In the genomic region with DNA sequence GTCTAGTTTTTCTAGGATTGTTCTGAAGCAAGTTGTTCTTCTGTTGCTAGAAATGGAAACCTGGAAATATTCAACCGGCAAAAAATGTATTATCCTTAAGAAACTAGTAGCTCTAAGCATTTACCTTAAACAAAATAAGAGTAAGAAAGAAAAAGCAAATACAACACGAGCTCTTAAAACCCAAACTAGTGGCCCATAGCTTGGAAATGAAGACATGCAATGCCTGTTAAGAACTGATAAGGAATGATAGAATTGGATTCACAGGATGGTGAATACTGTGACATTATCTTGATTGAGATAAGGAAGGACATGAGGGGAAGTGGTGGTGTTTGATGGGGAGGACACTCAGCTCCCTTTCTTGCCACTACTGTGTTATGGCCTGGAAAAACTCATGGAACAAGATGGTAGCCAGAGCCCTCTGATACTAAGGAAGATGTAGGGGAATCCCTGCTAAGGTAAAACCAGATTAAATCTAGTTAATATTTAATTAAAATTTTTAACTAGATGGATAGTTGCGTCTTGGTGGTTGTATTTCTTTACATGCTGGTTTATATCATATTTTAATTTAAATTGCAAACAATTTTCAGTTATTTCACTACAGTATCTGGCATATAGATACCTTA, we compare ENCODE assay signal across 1 cellular context.
TF ChIP-seq lines count a peak whose summit lies in the region.

No MANE protein-coding gene starts in this region.

TF ChIP-seq in K562, 482 proteins besides CTCF, POLR2A, EP300 and RAD21 (continued from another document and continues in another):
- TF ChIP-seq, protein P1, sequence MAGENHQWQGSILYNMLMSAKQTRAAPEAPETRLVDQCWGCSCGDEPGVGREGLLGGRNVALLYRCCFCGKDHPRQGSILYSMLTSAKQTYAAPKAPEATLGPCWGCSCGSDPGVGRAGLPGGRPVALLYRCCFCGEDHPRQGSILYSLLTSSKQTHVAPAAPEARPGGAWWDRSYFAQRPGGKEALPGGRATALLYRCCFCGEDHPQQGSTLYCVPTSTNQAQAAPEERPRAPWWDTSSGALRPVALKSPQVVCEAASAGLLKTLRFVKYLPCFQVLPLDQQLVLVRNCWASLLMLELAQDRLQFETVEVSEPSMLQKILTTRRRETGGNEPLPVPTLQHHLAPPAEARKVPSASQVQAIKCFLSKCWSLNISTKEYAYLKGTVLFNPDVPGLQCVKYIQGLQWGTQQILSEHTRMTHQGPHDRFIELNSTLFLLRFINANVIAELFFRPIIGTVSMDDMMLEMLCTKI (IDR thresholded peaks at IDR 0.05; ENCODE audit: partially characterized antibody): no peak
- peak; percentile 60 to 78; a peak in 2 of 4 replicates for TF ChIP-seq TRIM24 (IDR thresholded peaks at IDR 0.05)
- peak; percentile 94 for TF ChIP-seq CTBP1 (IDR thresholded peaks at IDR 0.05; ENCODE audit: borderline replicate concordance)
- peak; percentile 85 for TF ChIP-seq HDAC2 (IDR thresholded peaks at IDR 0.05)
- TF ChIP-seq, protein P2, sequence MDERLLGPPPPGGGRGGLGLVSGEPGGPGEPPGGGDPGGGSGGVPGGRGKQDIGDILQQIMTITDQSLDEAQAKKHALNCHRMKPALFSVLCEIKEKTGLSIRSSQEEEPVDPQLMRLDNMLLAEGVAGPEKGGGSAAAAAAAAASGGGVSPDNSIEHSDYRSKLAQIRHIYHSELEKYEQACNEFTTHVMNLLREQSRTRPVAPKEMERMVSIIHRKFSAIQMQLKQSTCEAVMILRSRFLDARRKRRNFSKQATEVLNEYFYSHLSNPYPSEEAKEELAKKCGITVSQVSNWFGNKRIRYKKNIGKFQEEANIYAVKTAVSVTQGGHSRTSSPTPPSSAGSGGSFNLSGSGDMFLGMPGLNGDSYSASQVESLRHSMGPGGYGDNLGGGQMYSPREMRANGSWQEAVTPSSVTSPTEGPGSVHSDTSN (CRISPR knock-in tag; IDR thresholded peaks at IDR 0.05; ENCODE audit: low read depth): no peak
- TF ChIP-seq, protein P2 (tag; conservative IDR thresholded peaks at IDR 0.05; ENCODE audit: low read depth): no peak; the same call in 1 of the 2 replicates
- TF ChIP-seq ZNF143 (CRISPR knock-in tag; IDR thresholded peaks at IDR 0.05): no peak
- TF ChIP-seq KDM2B (CRISPR knock-in tag; IDR thresholded peaks at IDR 0.05): no peak
- TF ChIP-seq NCOA1 (IDR thresholded peaks at IDR 0.05; ENCODE audit: low read depth): peak; percentile 71; the same call in 1 of the 2 replicates
- TF ChIP-seq, protein P3, sequence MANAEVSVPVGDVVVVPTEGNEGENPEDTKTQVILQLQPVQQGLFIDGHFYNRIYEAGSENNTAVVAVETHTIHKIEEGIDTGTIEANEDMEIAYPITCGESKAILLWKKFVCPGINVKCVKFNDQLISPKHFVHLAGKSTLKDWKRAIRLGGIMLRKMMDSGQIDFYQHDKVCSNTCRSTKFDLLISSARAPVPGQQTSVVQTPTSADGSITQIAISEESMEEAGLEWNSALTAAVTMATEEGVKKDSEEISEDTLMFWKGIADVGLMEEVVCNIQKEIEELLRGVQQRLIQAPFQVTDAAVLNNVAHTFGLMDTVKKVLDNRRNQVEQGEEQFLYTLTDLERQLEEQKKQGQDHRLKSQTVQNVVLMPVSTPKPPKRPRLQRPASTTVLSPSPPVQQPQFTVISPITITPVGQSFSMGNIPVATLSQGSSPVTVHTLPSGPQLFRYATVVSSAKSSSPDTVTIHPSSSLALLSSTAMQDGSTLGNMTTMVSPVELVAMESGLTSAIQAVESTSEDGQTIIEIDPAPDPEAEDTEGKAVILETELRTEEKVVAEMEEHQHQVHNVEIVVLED (CRISPR knock-in tag; IDR thresholded peaks at IDR 0.05): 0 out of 2 replicates have a peak, but pooled peaks have one; percentile 21
- TF ChIP-seq, protein P4, sequence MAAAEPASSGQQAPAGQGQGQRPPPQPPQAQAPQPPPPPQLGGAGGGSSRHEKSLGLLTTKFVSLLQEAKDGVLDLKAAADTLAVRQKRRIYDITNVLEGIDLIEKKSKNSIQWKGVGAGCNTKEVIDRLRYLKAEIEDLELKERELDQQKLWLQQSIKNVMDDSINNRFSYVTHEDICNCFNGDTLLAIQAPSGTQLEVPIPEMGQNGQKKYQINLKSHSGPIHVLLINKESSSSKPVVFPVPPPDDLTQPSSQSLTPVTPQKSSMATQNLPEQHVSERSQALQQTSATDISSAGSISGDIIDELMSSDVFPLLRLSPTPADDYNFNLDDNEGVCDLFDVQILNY (CRISPR knock-in tag; IDR thresholded peaks at IDR 0.05): no peak
- 0 out of 2 replicates have a peak, but pooled peaks have one; percentile 61 for TF ChIP-seq HMG20A (CRISPR knock-in tag; conservative IDR thresholded peaks at IDR 0.05)
- TF ChIP-seq CC2D1A (IDR thresholded peaks at IDR 0.05): peak; percentile 71
- TF ChIP-seq KDM1A (IDR thresholded peaks at IDR 0.05): peak; percentile 93 to 95
- TF ChIP-seq EHMT2 (IDR thresholded peaks at IDR 0.05): peak; percentile 84
- TF ChIP-seq STAT5A (IDR thresholded peaks at IDR 0.05; ENCODE audit: borderline replicate concordance, low read length): peak; percentile 65
- TF ChIP-seq CBFA2T3 (IDR thresholded peaks at IDR 0.05): peak; percentile 94
- TF ChIP-seq, protein P5, sequence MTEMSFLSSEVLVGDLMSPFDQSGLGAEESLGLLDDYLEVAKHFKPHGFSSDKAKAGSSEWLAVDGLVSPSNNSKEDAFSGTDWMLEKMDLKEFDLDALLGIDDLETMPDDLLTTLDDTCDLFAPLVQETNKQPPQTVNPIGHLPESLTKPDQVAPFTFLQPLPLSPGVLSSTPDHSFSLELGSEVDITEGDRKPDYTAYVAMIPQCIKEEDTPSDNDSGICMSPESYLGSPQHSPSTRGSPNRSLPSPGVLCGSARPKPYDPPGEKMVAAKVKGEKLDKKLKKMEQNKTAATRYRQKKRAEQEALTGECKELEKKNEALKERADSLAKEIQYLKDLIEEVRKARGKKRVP (CRISPR knock-in tag; IDR thresholded peaks at IDR 0.05): peak; percentile 73
- TF ChIP-seq ELF1 (tag; IDR thresholded peaks at IDR 0.05): no peak
- 0 out of 2 replicates have a peak, but pooled peaks have one; percentile 18 for TF ChIP-seq ZNF57 (CRISPR knock-in tag; IDR thresholded peaks at IDR 0.05)
- TF ChIP-seq MTA3 (IDR thresholded peaks at IDR 0.05; ENCODE audit: borderline replicate concordance): no peak
- TF ChIP-seq NR2C1 (IDR thresholded peaks at IDR 0.05): no peak
- 0 out of 2 replicates have a peak, but pooled peaks have one; percentile 38 for TF ChIP-seq NR2C1 (tag; IDR thresholded peaks at IDR 0.05)
- TF ChIP-seq, protein P6, sequence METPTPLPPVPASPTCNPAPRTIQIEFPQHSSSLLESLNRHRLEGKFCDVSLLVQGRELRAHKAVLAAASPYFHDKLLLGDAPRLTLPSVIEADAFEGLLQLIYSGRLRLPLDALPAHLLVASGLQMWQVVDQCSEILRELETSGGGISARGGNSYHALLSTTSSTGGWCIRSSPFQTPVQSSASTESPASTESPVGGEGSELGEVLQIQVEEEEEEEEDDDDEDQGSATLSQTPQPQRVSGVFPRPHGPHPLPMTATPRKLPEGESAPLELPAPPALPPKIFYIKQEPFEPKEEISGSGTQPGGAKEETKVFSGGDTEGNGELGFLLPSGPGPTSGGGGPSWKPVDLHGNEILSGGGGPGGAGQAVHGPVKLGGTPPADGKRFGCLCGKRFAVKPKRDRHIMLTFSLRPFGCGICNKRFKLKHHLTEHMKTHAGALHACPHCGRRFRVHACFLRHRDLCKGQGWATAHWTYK (CRISPR knock-in tag; IDR thresholded peaks at IDR 0.05): peak; percentile 65; the same call in 1 of the 2 replicates
- TF ChIP-seq, protein P7, sequence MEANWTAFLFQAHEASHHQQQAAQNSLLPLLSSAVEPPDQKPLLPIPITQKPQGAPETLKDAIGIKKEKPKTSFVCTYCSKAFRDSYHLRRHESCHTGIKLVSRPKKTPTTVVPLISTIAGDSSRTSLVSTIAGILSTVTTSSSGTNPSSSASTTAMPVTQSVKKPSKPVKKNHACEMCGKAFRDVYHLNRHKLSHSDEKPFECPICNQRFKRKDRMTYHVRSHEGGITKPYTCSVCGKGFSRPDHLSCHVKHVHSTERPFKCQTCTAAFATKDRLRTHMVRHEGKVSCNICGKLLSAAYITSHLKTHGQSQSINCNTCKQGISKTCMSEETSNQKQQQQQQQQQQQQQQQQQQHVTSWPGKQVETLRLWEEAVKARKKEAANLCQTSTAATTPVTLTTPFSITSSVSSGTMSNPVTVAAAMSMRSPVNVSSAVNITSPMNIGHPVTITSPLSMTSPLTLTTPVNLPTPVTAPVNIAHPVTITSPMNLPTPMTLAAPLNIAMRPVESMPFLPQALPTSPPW (CRISPR knock-in tag; IDR thresholded peaks at IDR 0.05): peak; percentile 46; the same call in 1 of the 2 replicates
- TF ChIP-seq CREM (IDR thresholded peaks at IDR 0.05; ENCODE audit: low read depth): peak; percentile 66; the same call in 1 of the 2 replicates
- TF ChIP-seq POLR2AphosphoS5 (IDR thresholded peaks at IDR 0.05; ENCODE audit: control insufficient read depth, insufficient read depth, low read depth, low read length): peak; percentile 24; the same call in 1 of the 2 replicates
- 0 out of 2 replicates have a peak, but pooled peaks have one; percentile 28 for TF ChIP-seq HIVEP1 (CRISPR knock-in tag; IDR thresholded peaks at IDR 0.05)
- peak; percentile 86 for TF ChIP-seq FOXM1 (IDR thresholded peaks at IDR 0.05; ENCODE audit: low read depth)
- no peak for TF ChIP-seq FOXM1 (CRISPR knock-in tag; IDR thresholded peaks at IDR 0.05; ENCODE audit: low read depth)
- TF ChIP-seq HMGN3 (IDR thresholded peaks at IDR 0.05; ENCODE audit: borderline replicate concordance, extremely low read depth, insufficient read length, low read depth, low read length): peak; percentile 28
- 0 out of 2 replicates have a peak, but pooled peaks have one; percentile 43 for TF ChIP-seq ZNF197 (CRISPR knock-in tag; IDR thresholded peaks at IDR 0.05; ENCODE audit: low read depth)
- peak; percentile 80; the same call in 1 of the 2 replicates for TF ChIP-seq SPI1 (IDR thresholded peaks at IDR 0.05; ENCODE audit: borderline replicate concordance, low read depth, low read length)
- peak in 1 of 2 experiments; percentile 74; a peak in 2 of 4 replicates for TF ChIP-seq TBL1XR1 (IDR thresholded peaks at IDR 0.05; ENCODE audit: low read length in 2 of 2)
- peak; percentile 69; the same call in 1 of the 2 replicates for TF ChIP-seq DDX20 (tag; IDR thresholded peaks at IDR 0.05; ENCODE audit: low read depth)
- TF ChIP-seq ARID1B (IDR thresholded peaks at IDR 0.05): peak; percentile 98
- TF ChIP-seq, protein P8, sequence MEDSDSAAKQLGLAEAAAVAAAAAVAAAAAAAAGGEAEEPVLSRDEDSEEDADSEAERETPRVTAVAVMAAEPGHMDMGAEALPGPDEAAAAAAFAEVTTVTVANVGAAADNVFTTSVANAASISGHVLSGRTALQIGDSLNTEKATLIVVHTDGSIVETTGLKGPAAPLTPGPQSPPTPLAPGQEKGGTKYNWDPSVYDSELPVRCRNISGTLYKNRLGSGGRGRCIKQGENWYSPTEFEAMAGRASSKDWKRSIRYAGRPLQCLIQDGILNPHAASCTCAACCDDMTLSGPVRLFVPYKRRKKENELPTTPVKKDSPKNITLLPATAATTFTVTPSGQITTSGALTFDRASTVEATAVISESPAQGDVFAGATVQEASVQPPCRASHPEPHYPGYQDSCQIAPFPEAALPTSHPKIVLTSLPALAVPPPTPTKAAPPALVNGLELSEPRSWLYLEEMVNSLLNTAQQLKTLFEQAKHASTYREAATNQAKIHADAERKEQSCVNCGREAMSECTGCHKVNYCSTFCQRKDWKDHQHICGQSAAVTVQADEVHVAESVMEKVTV (CRISPR knock-in tag; IDR thresholded peaks at IDR 0.05): 0 out of 2 replicates have a peak, but pooled peaks have one; percentile 14
- TF ChIP-seq, protein P9, sequence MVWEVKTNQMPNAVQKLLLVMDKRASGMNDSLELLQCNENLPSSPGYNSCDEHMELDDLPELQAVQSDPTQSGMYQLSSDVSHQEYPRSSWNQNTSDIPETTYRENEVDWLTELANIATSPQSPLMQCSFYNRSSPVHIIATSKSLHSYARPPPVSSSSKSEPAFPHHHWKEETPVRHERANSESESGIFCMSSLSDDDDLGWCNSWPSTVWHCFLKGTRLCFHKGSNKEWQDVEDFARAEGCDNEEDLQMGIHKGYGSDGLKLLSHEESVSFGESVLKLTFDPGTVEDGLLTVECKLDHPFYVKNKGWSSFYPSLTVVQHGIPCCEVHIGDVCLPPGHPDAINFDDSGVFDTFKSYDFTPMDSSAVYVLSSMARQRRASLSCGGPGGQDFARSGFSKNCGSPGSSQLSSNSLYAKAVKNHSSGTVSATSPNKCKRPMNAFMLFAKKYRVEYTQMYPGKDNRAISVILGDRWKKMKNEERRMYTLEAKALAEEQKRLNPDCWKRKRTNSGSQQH (CRISPR knock-in tag; IDR thresholded peaks at IDR 0.05): 0 out of 2 replicates have a peak, but pooled peaks have one; percentile 37
- no peak for TF ChIP-seq MIER1 (IDR thresholded peaks at IDR 0.05; ENCODE audit: low read depth)
- TF ChIP-seq SMAD1 (IDR thresholded peaks at IDR 0.05; ENCODE audit: low read depth, low read length, partially characterized antibody): peak; percentile 32
- TF ChIP-seq SAFB (IDR thresholded peaks at IDR 0.05; ENCODE audit: borderline replicate concordance, low read depth, low read length): no peak
- TF ChIP-seq PML (IDR thresholded peaks at IDR 0.05; ENCODE audit: low read length): peak; percentile 93
- peak in 1 of 2 experiments; percentile 39; a peak in 1 of 4 replicates for TF ChIP-seq ETV6 (IDR thresholded peaks at IDR 0.05; ENCODE audit: borderline replicate concordance in 1 of 2, low read depth in 2 of 2, low read length in 1 of 2)
- TF ChIP-seq ETV6 (CRISPR knock-in tag; IDR thresholded peaks at IDR 0.05; ENCODE audit: borderline replicate concordance): no peak
